Comparison of ENCODE assay signal across 11 cellular contexts in the genomic region with DNA sequence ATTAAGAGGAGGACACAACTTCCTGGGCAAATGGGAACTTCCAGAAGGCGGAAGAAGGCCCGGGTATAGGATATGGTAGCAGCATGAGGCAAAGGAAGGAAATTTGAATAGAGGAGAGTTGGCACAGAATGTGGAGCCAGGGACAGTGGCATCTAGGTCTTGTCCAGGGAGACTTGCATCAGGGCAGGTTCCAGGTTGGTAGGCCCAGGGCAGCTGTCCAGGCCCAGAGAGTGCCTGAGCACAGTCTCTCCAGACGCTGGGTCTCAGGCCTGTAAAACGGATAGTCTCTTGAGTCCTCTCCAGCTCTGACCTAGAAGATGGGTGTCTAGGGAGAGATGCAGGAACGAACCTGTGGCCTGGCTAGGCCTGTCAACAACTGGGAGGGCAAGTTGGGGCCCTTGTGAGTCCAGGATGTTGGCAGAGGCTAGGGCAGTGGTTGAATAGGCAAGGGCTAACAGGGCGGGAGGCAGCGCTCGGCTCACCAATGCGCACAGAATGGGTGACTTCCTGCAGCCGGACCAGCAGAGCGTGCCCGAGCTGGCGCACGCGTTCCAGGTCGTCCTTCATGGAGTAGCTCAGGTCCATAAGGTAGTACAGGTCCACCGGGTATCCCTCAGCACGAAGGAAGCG. TPM values are rescaled to one million over a fixed set of nuclear protein-coding genes. Genes with fewer than 3 reads are reported as not detected.
DNase-seq lines count a peak whose midpoint lies in the region; ATAC-seq and TF ChIP-seq lines count a peak whose summit lies in the region.
"Had no signal": no experiment of that assay in that cellular context is flagged by ENCODE, and none has a peak within 500 bp of the region (broad histone marks: within the 10 kb centered on the region; RNA-seq: fewer than 3 reads in every experiment).

No MANE protein-coding gene starts in this region.

- H3K9me3 Mint-ChIP-seq in stimulated activated naive CD8-positive, alpha-beta T cell treated with anti-CD3 and anti-CD28 coated beads, Interleukin-15, Interleukin-2, amounts not matched to agents 100 ng/mL and 50 ng/mL, for 24 hours = no peaks in the 10 kb centered on the region
- no peaks in the 10 kb centered on the region for H3K9me3 Mint-ChIP-seq in central memory CD8-positive, alpha-beta T cell
- no peaks in the 10 kb centered on the region for H3K9me3 Mint-ChIP-seq in nephron progenitor cell
- H3K9me3 Mint-ChIP-seq: activated naive CD4-positive, alpha-beta T cell treated with anti-CD3 and anti-CD28 coated beads for 36 hours had no signal

- ATAC-seq in stimulated activated naive CD8-positive, alpha-beta T cell treated with anti-CD3 and anti-CD28 coated beads, Interleukin-15, Interleukin-2, amounts not matched to agents 100 U/mL and 50 U/mL, for 24 hours = no peak
- ATAC-seq in central memory CD8-positive, alpha-beta T cell (replicated peaks; ENCODE audit: extremely low read depth, poor library complexity, severe bottlenecking) = no peak

- H3K27ac ChIP-seq in uterus = no peak overlapping the region

- no peaks in the 10 kb centered on the region for H3K27me3 Mint-ChIP-seq in stimulated activated naive CD8-positive, alpha-beta T cell treated with anti-CD3 and anti-CD28 coated beads, Interleukin-15, Interleukin-2, amounts not matched to agents 100 ng/mL and 50 ng/mL, for 24 hours
- H3K27me3 Mint-ChIP-seq in central memory CD8-positive, alpha-beta T cell = no peaks in the 10 kb centered on the region
- peaks cover 52% of the 10 kb centered on the region for H3K27me3 Mint-ChIP-seq in nephron progenitor cell (ENCODE audit: low read depth, poor library complexity)

- H3K27me3 ChIP-seq in uterus = no peaks in the 10 kb centered on the region

- H3K9me3 ChIP-seq in uterus = no peaks in the 10 kb centered on the region

- peaks cover 45% of the 10 kb centered on the region for H3K36me3 Mint-ChIP-seq in stimulated activated naive CD8-positive, alpha-beta T cell treated with anti-CD3 and anti-CD28 coated beads, Interleukin-15, Interleukin-2, amounts not matched to agents 100 ng/mL and 50 ng/mL, for 24 hours (ENCODE audit: low read depth)
- H3K36me3 Mint-ChIP-seq in central memory CD8-positive, alpha-beta T cell (ENCODE audit: insufficient read depth) = peaks cover 60% of the 10 kb centered on the region
- no peaks in the 10 kb centered on the region for H3K36me3 Mint-ChIP-seq in nephron progenitor cell (ENCODE audit: low read depth)

- no peak for TF ChIP-seq POLR2A in uterus (IDR thresholded peaks at IDR 0.05)

- no peak for TF ChIP-seq CTCF in nephron progenitor cell (IDR thresholded peaks at IDR 0.05)
- TF ChIP-seq CTCF in foreskin fibroblast (IDR thresholded peaks at IDR 0.05; ENCODE audit: low read depth, low read length) = no peak
- no peak for TF ChIP-seq CTCF in uterus (IDR thresholded peaks at IDR 0.05)

- intact Hi-C loops in uterus (cut with DNase I; ENCODE audit: low total_unique reads) = loop anchor here (10.0 kb wide), 1 partner anchor 132 kb away; no protein-coding TSS in a partner anchor

- no peak for DNase-seq in stimulated activated naive CD8-positive, alpha-beta T cell treated with anti-CD3 and anti-CD28 coated beads, Interleukin-15, Interleukin-2, amounts not matched to agents 100 U/mL and 50 U/mL, for 24 hours
- DNase-seq in central memory CD8-positive, alpha-beta T cell (ENCODE audit: low spot score in 2 of 2) = no peak
- DNase-seq in nephron progenitor cell (no peak), putamen (ENCODE audit: low spot score) (no peak), foreskin fibroblast (no peak), uterus (no peak)
- no peak for DNase-seq in stimulated activated CD4-positive, alpha-beta T cell treated with anti-CD3 and anti-CD28 coated beads, Interleukin-4, amount 100 ng/mL, for 4 hours
- DNase-seq: effector CD8-positive, alpha-beta T cell; NCI-H1930 had no signal

- no peaks in the 10 kb centered on the region for H3K36me3 ChIP-seq in uterus

- H3K4me3 ChIP-seq in foreskin fibroblast (ENCODE audit: low read depth in 1 of 2, low read length in 2 of 2) (no peak overlapping the region), uterus (no peak overlapping the region)

- peak overlapping the region; percentile 22 for H3K27ac Mint-ChIP-seq in stimulated activated naive CD8-positive, alpha-beta T cell treated with anti-CD3 and anti-CD28 coated beads, Interleukin-15, Interleukin-2, amounts not matched to agents 100 ng/mL and 50 ng/mL, for 24 hours
- H3K27ac Mint-ChIP-seq in central memory CD8-positive, alpha-beta T cell (ENCODE audit: low read depth) = peak overlapping the region; percentile 57
- H3K27ac Mint-ChIP-seq in nephron progenitor cell = peak overlapping the region; percentile 25

- H3K4me1 ChIP-seq in uterus = peaks cover 0 to 6% of the 10 kb centered on the region in 2 donors

- peaks cover 46% of the 10 kb centered on the region for H3K4me1 Mint-ChIP-seq in stimulated activated naive CD8-positive, alpha-beta T cell treated with anti-CD3 and anti-CD28 coated beads, Interleukin-15, Interleukin-2, amounts not matched to agents 100 ng/mL and 50 ng/mL, for 24 hours (ENCODE audit: low read depth)
- peaks cover 53% of the 10 kb centered on the region for H3K4me1 Mint-ChIP-seq in central memory CD8-positive, alpha-beta T cell
- H3K4me1 Mint-ChIP-seq in nephron progenitor cell = peaks cover 5% of the 10 kb centered on the region

- H3K4me3 Mint-ChIP-seq in stimulated activated naive CD8-positive, alpha-beta T cell treated with anti-CD3 and anti-CD28 coated beads, Interleukin-15, Interleukin-2, amounts not matched to agents 100 ng/mL and 50 ng/mL, for 24 hours = no peak overlapping the region
- peak overlapping the region; percentile 48 for H3K4me3 Mint-ChIP-seq in central memory CD8-positive, alpha-beta T cell
- no peak overlapping the region for H3K4me3 Mint-ChIP-seq in nephron progenitor cell

RNA-seq across cellular contexts. Expression of gene ITGB7, which starts 9.9 kb away (rescaled TPM):
- 1 to 10 TPM in 3 of 4 donors, not detected in 1; 2.0 to 3.8 (median 2.4) TPM for total RNA-seq in uterus

RNA-seq across cellular contexts. Expression of gene CSAD, which starts 16.4 kb away (rescaled TPM):
- total RNA-seq in uterus = 10 to 100 TPM in 3 of 4 donors, 1 to 10 TPM in 1; 4.1 to 67.6 (median 42.6) TPM

RNA-seq across cellular contexts. Expression of gene ZNF740, which starts 16.6 kb away (rescaled TPM):
- 10 to 100 TPM in 2 of 4 donors, 1 to 10 TPM in 2; 7.7 to 55.5 (median 25.9) TPM for total RNA-seq in uterus

RNA-seq across cellular contexts. Expression of gene RARG, which starts 34.9 kb away (rescaled TPM):
- total RNA-seq in uterus = 10 to 100 TPM in 2 of 4 donors, 1 to 10 TPM in 2; 2.6 to 65.6 (median 28.9) TPM
